Comparison of ENCODE assay signal across 8 cellular contexts in genomic region chr16:88558457-88559442, GRCh38. TPM values are rescaled to one million over a fixed set of nuclear protein-coding genes. Genes with fewer than 3 reads are reported as not detected.
DNase-seq lines count a peak whose midpoint lies in the region; ATAC-seq and TF ChIP-seq lines count a peak whose summit lies in the region.

No MANE protein-coding gene starts in this region.

- WGBS in right lobe of liver (ENCODE audit: insufficient coverage, low coverage, low lambda C conversion rate, missing lambda C conversion rate) = 38% methylated on average over 15 of the region's 45 CpGs

- H3K27ac Mint-ChIP-seq in GM23338 (no peak overlapping the region), chondrocyte (ENCODE audit: unreplicated experiment) (no peak overlapping the region)

- peaks cover 16% of the 10 kb centered on the region for H3K27me3 Mint-ChIP-seq in GM23338 (ENCODE audit: insufficient read depth, low read depth, poor library complexity)
- peaks cover 16% of the 10 kb centered on the region for H3K27me3 Mint-ChIP-seq in chondrocyte (ENCODE audit: low read depth)

- H3K79me2 ChIP-seq in GM23338 (replicated peaks; ENCODE audit: insufficient read depth) = no peaks in the 10 kb centered on the region

- intact Hi-C loops in right lobe of liver (cut with DNase I) = no loop called here

- H3K4me3 ChIP-seq in GM23338 = no peak overlapping the region
- no peak overlapping the region for H3K4me3 ChIP-seq in right lobe of liver

- ATAC-seq in GM23338 (peak; percentile 69), right lobe of liver (peak; percentile 74 to 84 (median 83)), GM21737 (IDR thresholded peaks at IDR 0.05; ENCODE audit: unreplicated experiment) (no peak), GM21447 (IDR thresholded peaks at IDR 0.05; ENCODE audit: unreplicated experiment) (no peak)

- H3K9me2 ChIP-seq in GM23338 (ENCODE audit: insufficient read depth) = no peaks in the 10 kb centered on the region

- peak; percentile 51 to 57 for TF ChIP-seq CTCF in GM23338 (conservative IDR thresholded peaks at IDR 0.05; ENCODE audit: low read depth in 2 of 2)
- TF ChIP-seq CTCF in chondrocyte (IDR thresholded peaks at IDR 0.05) = peak; percentile 73
- peak; percentile 44 to 54 (median 48) for TF ChIP-seq CTCF in right lobe of liver (IDR thresholded peaks at IDR 0.05)

- H3K4me3 Mint-ChIP-seq in GM23338 = no peak overlapping the region
- no peak overlapping the region for H3K4me3 Mint-ChIP-seq in chondrocyte (ENCODE audit: unreplicated experiment)

- H3K4me2 ChIP-seq in GM23338 = no peak overlapping the region

- no peak overlapping the region for H2AFZ ChIP-seq in GM23338

- H3K36me3 ChIP-seq in GM23338 (ENCODE audit: insufficient read depth) (no peaks in the 10 kb centered on the region), right lobe of liver (no peaks in the 10 kb centered on the region)

- H3K27ac ChIP-seq in GM23338 (ENCODE audit: low read depth) = no peak overlapping the region
- H3K27ac ChIP-seq in right lobe of liver = no peak overlapping the region

- 0 out of 2 replicates have a peak, but pooled peaks cover 3% of the 10 kb centered on the region for H4K20me1 ChIP-seq in GM23338 (replicated peaks; ENCODE audit: insufficient read depth)

- H3K27me3 ChIP-seq in GM23338 (ENCODE audit: insufficient read depth) (no peaks in the 10 kb centered on the region), right lobe of liver (no peaks in the 10 kb centered on the region)

- peaks cover 3% of the 10 kb centered on the region; the same call in 1 of the 3 replicates for H3K36me3 Mint-ChIP-seq in GM23338 (ENCODE audit: low read depth)
- no peaks in the 10 kb centered on the region for H3K36me3 Mint-ChIP-seq in chondrocyte (ENCODE audit: low read depth)

- no peaks in the 10 kb centered on the region for H3K4me1 ChIP-seq in GM23338 (ENCODE audit: insufficient read depth)
- peaks cover 0 to 3% (median 0%) of the 10 kb centered on the region in 4 donors for H3K4me1 ChIP-seq in right lobe of liver

- H3F3A ChIP-seq in GM23338 (replicated peaks; ENCODE audit: low read depth) = no peaks in the 10 kb centered on the region; the same call in 1 of the 2 replicates

- no peak for TF ChIP-seq POLR2A in right lobe of liver (IDR thresholded peaks at IDR 0.05)

- H3K9me3 Mint-ChIP-seq in GM23338 (peaks cover 3% of the 10 kb centered on the region; the same call in 1 of the 3 replicates), chondrocyte (ENCODE audit: low read depth) (no peaks in the 10 kb centered on the region)

- DNase-seq in AG20443 (ENCODE audit: low spot score) (peak; percentile 53), GM23338 (ENCODE audit: low spot score) (peak; percentile 85), NCI-H82 (lab: John Stamatoyannopoulos, UW) (peak; percentile 87), chondrocyte (ENCODE audit: low spot score) (no peak), right lobe of liver (peak in 2 of 3 donors; percentile 73 to 74), T1000 (lab: John Stamatoyannopoulos, UW) (no peak)

- H3K9me3 ChIP-seq in right lobe of liver = no peaks in the 10 kb centered on the region

- H3K4me1 Mint-ChIP-seq in GM23338 (peaks cover 7% of the 10 kb centered on the region), chondrocyte (ENCODE audit: low read depth) (peaks cover 3% of the 10 kb centered on the region)

TF ChIP-seq in GM23338, 12 proteins besides CTCF, POLR2A, EP300 and RAD21:
- TF ChIP-seq ZNF462 (CRISPR knock-in tag; IDR thresholded peaks at IDR 0.05) = no peak
- no peak for TF ChIP-seq POLR2AphosphoS5 (IDR thresholded peaks at IDR 0.05; ENCODE audit: low read depth)
- no peak for TF ChIP-seq EZH2 (IDR thresholded peaks at IDR 0.05; ENCODE audit: low read depth, unreplicated experiment)
- TF ChIP-seq JUNB (IDR thresholded peaks at IDR 0.05; ENCODE audit: unreplicated experiment) = no peak
- TF ChIP-seq STAT1 (IDR thresholded peaks at IDR 0.05; ENCODE audit: unreplicated experiment) = no peak
- TF ChIP-seq EZH2phosphoT487 (IDR thresholded peaks at IDR 0.05; ENCODE audit: unreplicated experiment) = no peak

RNA-seq across cellular contexts. Expression of gene ZC3H18, which starts 11.5 kb away (rescaled TPM):
- total RNA-seq in GM23338 (2014; rRNA removed; shearing (Covaris generic)) = 25.2 and 30.0 TPM in 2 replicates
- 40.1 and 40.7 TPM in 2 replicates for polyA plus RNA-seq in GM23338 (2016; fragmentation: Nextera tagmentation; extraction: Ambion mirVana)
- total RNA-seq in chondrocyte (32.1 to 38.4 TPM (median 36.7 TPM) in 3 replicates), right lobe of liver (10 to 100 TPM in 5 of 6 experiments, 1 to 10 TPM in 1; 8.7 to 22.8 (median 16.4) TPM)

Comparison
In these comparisons a context has a peak if more than half of its experiments do, and no peak if none do; other contexts are left out.
1. DNase-seq: peak in AG20443 (single experiment), GM23338 (single experiment), NCI-H82 (single experiment) and right lobe of liver (2 of 3); none in chondrocyte (single experiment) and T1000 (single experiment).
2. ATAC-seq: peak in GM23338 (single experiment) and right lobe of liver (4 of 4); none in GM21737 (single experiment) and GM21447 (single experiment).
3. Peak in every context shown above with its lines, with median percentiles within 50 percentile points of each other: CTCF ChIP-seq.